ENCODE assay signal across 18 cellular contexts in genomic region chr11:108574675-108575074, GRCh38. TPM values are rescaled to one million over a fixed set of nuclear protein-coding genes. Genes with fewer than 3 reads are reported as not detected.
DNase-seq lines count a peak whose midpoint lies in the region; ATAC-seq, FAIRE-seq and TF ChIP-seq lines count a peak whose summit lies in the region.
"Had no signal": no experiment of that assay in that cellular context is flagged by ENCODE, and none has a peak within 500 bp of the region (broad histone marks: within the 10 kb centered on the region; RNA-seq: fewer than 3 reads in every experiment).

No MANE protein-coding gene starts in this region.

- H2BK120ac ChIP-seq in H1 (replicated peaks; ENCODE audit: low read depth, low read length) = no peak overlapping the region

- peaks cover 2% of the 10 kb centered on the region; the same call in 1 of the 2 replicates for H3K36me3 Mint-ChIP-seq in WTC11
- H3K36me3 Mint-ChIP-seq: CD4-positive, alpha-beta memory T cell had no signal

- H3K9ac ChIP-seq in H1 (replicated peaks in 1 of 4; ENCODE audit: extremely low read depth in 1 of 4, low read depth in 3 of 4, low read length in 3 of 4) = no peak overlapping the region

- H4K91ac ChIP-seq in H1 (replicated peaks; ENCODE audit: insufficient read length, low read length) = no peak overlapping the region

- no peak overlapping the region for H3K4me3 ChIP-seq in HEK293 (ENCODE audit: low read depth, low read length)
- no peak overlapping the region for H3K4me3 ChIP-seq in H1 (ENCODE audit: extremely low read depth in 1 of 4, insufficient read depth in 2 of 4, low read depth in 3 of 4, low read length in 4 of 4)
- H3K4me3 ChIP-seq: A549 had no signal

- WGBS in H1 (ENCODE audit: extremely low coverage in 1 of 2, insufficient coverage in 1 of 2, insufficient read length in 1 of 2, insufficient replicate concordance in 2 of 2, low coverage in 1 of 2, low lambda C conversion rate in 2 of 2, missing lambda C conversion rate in 1 of 2), 2 experiments = 84% methylated on average over 4 of the region's 4 CpGs; no CpG with 5 or more reads in 1 of the 2 experiments

- no peaks in the 10 kb centered on the region for H3K4me1 ChIP-seq in HEK293 (ENCODE audit: control insufficient read depth, insufficient read depth, low read length)
- peaks cover 0 to 6% (median 1%) of the 10 kb centered on the region in 4 experiments; a peak in 2 of 7 replicates for H3K4me1 ChIP-seq in H1 (replicated peaks in 1 of 4; ENCODE audit: control insufficient read depth in 3 of 4, insufficient read depth in 4 of 4, low read length in 3 of 4)
- H3K4me1 ChIP-seq: A549 had no signal

- H3K36me3 ChIP-seq in HEK293 (ENCODE audit: control insufficient read depth in 2 of 2, insufficient read depth in 1 of 2, low read length in 2 of 2) (no peaks in the 10 kb centered on the region), H1 (ENCODE audit: control insufficient read depth in 2 of 4, insufficient read depth in 4 of 4, low read length in 3 of 4) (no peaks in the 10 kb centered on the region)

- H3K23me2 ChIP-seq in H1 (ENCODE audit: low read depth, low read length) = no peaks in the 10 kb centered on the region

- DNase-seq in WTC11 (ENCODE audit: low spot score) (no peak), H1 (ENCODE audit: low read depth in 1 of 2, low spot score in 2 of 2) (no peak), T-helper 1 cell (no peak), inferior parietal cortex (ENCODE audit: extremely low spot score) (no peak)
- DNase-seq: 8988T; C1 segment of cervical spinal cord; Caco-2; CD4-positive, alpha-beta memory T cell; DMS153; DND-41; GOT3; H7; HCEC 1CT had no signal

- no peaks in the 10 kb centered on the region for H3K27me3 ChIP-seq in H1 (replicated peaks in 1 of 4; ENCODE audit: control insufficient read depth in 3 of 4, extremely low read depth in 1 of 4, insufficient read depth in 3 of 4, low read length in 3 of 4)

- no peaks in the 10 kb centered on the region for H3K9me3 ChIP-seq in HEK293 (ENCODE audit: control insufficient read depth, insufficient read depth, low read depth, low read length)
- H3K9me3 ChIP-seq in H1 (ENCODE audit: insufficient read depth in 2 of 2, low read depth in 1 of 2, low read length in 1 of 2) = no peaks in the 10 kb centered on the region
- H3K9me3 ChIP-seq: Caco-2 had no signal

- H3K79me1 ChIP-seq in H1 (ENCODE audit: low read depth, low read length) = no peaks in the 10 kb centered on the region

- no peak overlapping the region for H2AFZ ChIP-seq in H1 (ENCODE audit: low read length)

- H2BK15ac ChIP-seq in H1 (ENCODE audit: low read length) = no peak overlapping the region

- H3K27ac ChIP-seq in HEK293 (ENCODE audit: extremely low read depth, low read depth, low read length) = no peak overlapping the region
- no peak overlapping the region for H3K27ac ChIP-seq in H1 (ENCODE audit: low read depth, low read length)
- H3K27ac ChIP-seq: A549 had no signal

- TF ChIP-seq POLR2A in H1 (IDR thresholded peaks at IDR 0.05; ENCODE audit: control extremely low read depth in 1 of 2, low read depth in 2 of 2, low read length in 2 of 2) = no peak

- H3K9me3 Mint-ChIP-seq in WTC11 = no peaks in the 10 kb centered on the region

- TF ChIP-seq RAD21 in H1 (IDR thresholded peaks at IDR 0.05 in 1 of 2, conservative IDR thresholded peaks at IDR 0.05 in 1 of 2; ENCODE audit: low read depth in 2 of 2, low read length in 2 of 2) = no peak

- H3K79me2 ChIP-seq in H1 (ENCODE audit: control insufficient read depth in 1 of 2, insufficient read depth in 2 of 2, low read length in 2 of 2) = no peaks in the 10 kb centered on the region

- no peak overlapping the region for H4K5ac ChIP-seq in H1 (ENCODE audit: insufficient read length, low read depth, low read length)

- H4K8ac ChIP-seq in H1 (ENCODE audit: extremely low read depth, insufficient read depth, low read length) = no peak overlapping the region

- peaks cover 34% of the 10 kb centered on the region for H3K4me1 Mint-ChIP-seq in WTC11

- no peak overlapping the region for H3K4me3 Mint-ChIP-seq in WTC11
- H3K4me3 Mint-ChIP-seq: CD4-positive, alpha-beta memory T cell had no signal

- CTCF ChIA-PET in HEK293 (lab: Yijun Ruan, JAX) = interaction anchor here (1.2 kb wide), 1 partner anchor 23 kb away, joined by 3 read pairs; no protein-coding TSS in a partner anchor
- CTCF ChIA-PET in WTC11 (lab: Charles Lee) = interaction anchor here (1.0 kb wide), 1 partner anchor 9 kb away, joined by 3 read pairs; no protein-coding TSS in a partner anchor
- CTCF ChIA-PET in H1 (lab: Charles Lee; ENCODE audit: partially characterized antibody) = no interaction called here

- TF ChIP-seq CTCF in HEK293 (tag by site-specific recombination; IDR thresholded peaks at IDR 0.05) (no peak), WTC11 (IDR thresholded peaks at IDR 0.05) (no peak), H1 (IDR thresholded peaks at IDR 0.05; ENCODE audit: control extremely low read depth in 1 of 3, insufficient read depth in 1 of 3, low read depth in 1 of 3, low read length in 3 of 3) (no peak)

- H2BK12ac ChIP-seq in H1 (ENCODE audit: low read depth, low read length) = no peak overlapping the region; the same call in 1 of the 2 replicates

- H3K23ac ChIP-seq in H1 (ENCODE audit: insufficient read length) = no peak overlapping the region

- no peak overlapping the region for H3K14ac ChIP-seq in H1 (ENCODE audit: insufficient read length)

- H3K27me3 Mint-ChIP-seq in WTC11 (ENCODE audit: low read depth) = no peaks in the 10 kb centered on the region

- FAIRE-seq in H1 (lab: Jason Lieb, UNC) = peak; percentile 13
- FAIRE-seq: A549, G401.6, GM19239 had no signal

- POLR2A ChIA-PET in HEK293 (lab: Yijun Ruan, JAX) (interaction anchor here (0.7 kb wide), 1 partner anchor 40 kb away, joined by 3 read pairs; no protein-coding TSS in a partner anchor), WTC11 (lab: Charles Lee) (no interaction called here), H1 (lab: Charles Lee; ENCODE audit: partially characterized antibody) (no interaction called here)

- no peak overlapping the region for H2BK5ac ChIP-seq in H1 (ENCODE audit: low read depth, low read length)

- no peak overlapping the region for H3K4ac ChIP-seq in H1 (replicated peaks; ENCODE audit: insufficient read length, low read depth, low read length)

- H3K27ac Mint-ChIP-seq in WTC11 = peak overlapping the region; percentile 55
- H3K27ac Mint-ChIP-seq: CD4-positive, alpha-beta memory T cell had no signal

- no peak overlapping the region for H3K18ac ChIP-seq in H1 (ENCODE audit: extremely low read depth, low read length)

- TF ChIP-seq EP300 in H1 (IDR thresholded peaks at IDR 0.05; ENCODE audit: borderline replicate concordance in 1 of 2, low read depth in 2 of 2, low read length in 2 of 2) = no peak

- peak; percentile 38; the same call in 1 of the 2 replicates for ATAC-seq in WTC11
- no peak for ATAC-seq in GM21360 (IDR thresholded peaks at IDR 0.05; ENCODE audit: unreplicated experiment)
- ATAC-seq: A549 had no signal

- no peak overlapping the region for H3K56ac ChIP-seq in H1 (replicated peaks; ENCODE audit: insufficient read length, low read depth, low read length)

- H2BK20ac ChIP-seq in H1 (ENCODE audit: low read length) = no peak overlapping the region

- H2AK5ac ChIP-seq in H1 (ENCODE audit: low read depth, low read length) = no peak overlapping the region

- no peak overlapping the region for H3K4me2 ChIP-seq in H1 (ENCODE audit: insufficient read depth in 1 of 2, low read depth in 2 of 2, low read length in 2 of 2)
- H3K4me2 ChIP-seq: A549 had no signal

- H4K20me1 ChIP-seq in H1 (replicated peaks in 1 of 2; ENCODE audit: control insufficient read depth in 1 of 2, insufficient read depth in 2 of 2, low read length in 2 of 2) = no peaks in the 10 kb centered on the region

TF ChIP-seq in HEK293, 187 proteins besides CTCF, POLR2A, EP300 and RAD21:
- TF ChIP-seq ZNF621 (tag by site-specific recombination; IDR thresholded peaks at IDR 0.05) (no peak), ZNF2 (tag by site-specific recombination; IDR thresholded peaks at IDR 0.05) (no peak), ZNF169 (tag by site-specific recombination; IDR thresholded peaks at IDR 0.05) (no peak), SETDB1 (IDR thresholded peaks at IDR 0.05; ENCODE audit: insufficient read length, low read length) (peak; percentile 83)
TF ChIP-seq in HEK293: peak in this region for 1.

TF ChIP-seq in WTC11, 78 proteins besides CTCF, POLR2A, EP300 and RAD21:
- TF ChIP-seq GABPB1 (CRISPR knock-in tag; IDR thresholded peaks at IDR 0.05) = no peak
- no peak for TF ChIP-seq FOXP1 (CRISPR knock-in tag; IDR thresholded peaks at IDR 0.05; ENCODE audit: borderline replicate concordance)
- TF ChIP-seq GTF2I (CRISPR knock-in tag; conservative IDR thresholded peaks at IDR 0.05) = peak; percentile 87; the same call in 1 of the 2 replicates
- no peak for TF ChIP-seq MXD4 (CRISPR knock-in tag; IDR thresholded peaks at IDR 0.05; ENCODE audit: borderline replicate concordance)

TF ChIP-seq in H1, 55 proteins besides CTCF, POLR2A, EP300 and RAD21:
- TF ChIP-seq TCF12 (IDR thresholded peaks at IDR 0.05; ENCODE audit: low read depth, low read length) = 0 out of 2 replicates have a peak, but pooled peaks have one; percentile 59
- peak in 1 of 2 experiments; percentile 65; a peak in 1 of 4 replicates for TF ChIP-seq HDAC2 (IDR thresholded peaks at IDR 0.05; ENCODE audit: borderline replicate concordance in 1 of 2, low read depth in 2 of 2, low read length in 2 of 2)
- TF ChIP-seq KDM1A (IDR thresholded peaks at IDR 0.05; ENCODE audit: borderline replicate concordance, low read length) = peak; percentile 92
- no peak for TF ChIP-seq RXRA (IDR thresholded peaks at IDR 0.05; ENCODE audit: insufficient read depth, low read depth, low read length)

RNA-seq across cellular contexts. Expression of gene EXPH5, which starts 18.9 kb away (rescaled TPM):
- total RNA-seq in WTC11 (2021) = 8.1 to 11.2 TPM (median 9.2 TPM) in 3 replicates
- 11.5 and 11.9 TPM in 2 replicates for total RNA-seq in H1 (2021; fragmentation: NEBNext Ultra II Directional; extraction: Animal tissue kit (Norgen Biotek cat#: 25700))
- 0.86 and 1.1 TPM in 2 replicates for polyA plus RNA-seq in H1 (2011; rRNA removed)
- 1.3 TPM for polyA plus RNA-seq in H1 (2011; cell fraction: cytosol; rRNA removed)
- polyA plus RNA-seq in H1 (2011; cell fraction: nucleus; rRNA removed) = 2.2 TPM
- 0.84 to 2.2 TPM (median 1.1 TPM) in 4 replicates for polyA plus RNA-seq in H1 (2012, experiment 1 of 2)
- polyA plus RNA-seq in H1 (2012, experiment 2 of 2) = 0.13 TPM
- polyA plus RNA-seq in H1 (2013, experiment 1 of 2) = 4.6 TPM
- polyA plus RNA-seq in H1 (2013, experiment 2 of 2) = 4.0 TPM
- 12.2 and 15.9 TPM in 2 replicates for polyA minus RNA-seq in H1 (2011; rRNA and poly(A)+ RNA removed)
- 5.9 TPM for polyA minus RNA-seq in H1 (2011; cell fraction: cytosol; rRNA and poly(A)+ RNA removed)
- polyA minus RNA-seq in H1 (2011; cell fraction: nucleus; rRNA and poly(A)+ RNA removed) = 19.7 TPM
